Comparison of ENCODE assay signal across 8 cellular contexts in the genomic region with DNA sequence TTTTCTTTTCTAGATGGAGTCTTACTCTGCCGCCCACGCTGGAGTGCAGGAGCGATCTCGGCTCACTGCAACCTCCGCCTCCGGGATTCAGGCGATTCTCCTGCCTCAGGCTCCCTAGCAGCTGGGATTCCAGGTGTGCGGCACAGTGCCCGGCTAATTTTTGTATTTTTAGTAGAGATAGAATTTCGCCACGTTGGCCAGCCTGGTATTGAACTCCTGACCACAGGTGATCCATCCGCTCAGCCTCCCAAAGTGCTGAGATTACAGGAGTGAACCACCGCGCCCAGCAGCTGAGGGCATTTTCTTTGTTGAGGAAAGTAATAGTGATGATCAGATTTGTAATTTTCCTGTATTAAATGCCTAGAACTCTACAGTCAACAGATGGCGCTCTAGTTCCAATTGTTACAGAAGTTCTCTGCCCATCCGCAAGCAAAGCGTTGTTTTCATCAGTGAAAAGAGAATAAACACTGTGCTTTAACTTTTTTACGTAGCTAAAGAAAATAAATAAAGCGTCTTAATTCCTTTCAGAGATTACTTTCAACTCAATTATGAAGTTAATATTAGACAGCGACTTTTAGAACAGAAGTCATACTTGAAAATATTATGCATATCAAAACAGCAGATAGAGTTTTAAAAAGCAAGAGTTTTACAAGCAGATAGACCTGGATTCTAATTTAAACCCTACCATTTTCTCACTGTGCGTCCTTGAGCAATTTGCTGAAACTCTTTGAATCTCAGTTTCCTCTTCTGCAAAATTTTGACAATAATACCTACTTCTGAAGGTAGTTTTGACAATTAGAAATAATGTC.
DNase-seq lines count a peak whose midpoint lies in the region; ATAC-seq and TF ChIP-seq lines count a peak whose summit lies in the region.

No MANE protein-coding gene starts in this region.

- no peaks in the 10 kb centered on the region for H3K79me2 ChIP-seq in DOHH2 (ENCODE audit: control insufficient read depth, low read length)

- H3K36me3 ChIP-seq in DOHH2 (ENCODE audit: control insufficient read depth, low read length) (no peaks in the 10 kb centered on the region), lower lobe of right lung (no peaks in the 10 kb centered on the region), tibial artery (no peaks in the 10 kb centered on the region)

- H3K9me3 ChIP-seq in DOHH2 (ENCODE audit: control insufficient read depth, insufficient read depth, low read length) (no peaks in the 10 kb centered on the region), lower lobe of right lung (no peaks in the 10 kb centered on the region), tibial artery (no peaks in the 10 kb centered on the region)

- H4K20me1 ChIP-seq in DOHH2 (ENCODE audit: control insufficient read depth, insufficient read depth, low read depth, low read length): no peaks in the 10 kb centered on the region

- H3K4me3 ChIP-seq in DOHH2 (ENCODE audit: low read length) (no peak overlapping the region), dorsolateral prefrontal cortex (peak overlapping the region in 55 of 59 donors; percentile 2 to 63 (median 42)), lower lobe of right lung (no peak overlapping the region), tibial artery (no peak overlapping the region)

- no peak overlapping the region for H3K4me2 ChIP-seq in DOHH2 (ENCODE audit: low read length)

- no peaks in the 10 kb centered on the region for H3F3A ChIP-seq in DOHH2 (ENCODE audit: control insufficient read depth, insufficient read depth)

- no peaks in the 10 kb centered on the region for H3K9me2 ChIP-seq in DOHH2 (replicated peaks; ENCODE audit: control insufficient read depth, low read length)

- H3K27ac ChIP-seq in DOHH2 (ENCODE audit: low read depth, low read length) (no peak overlapping the region), dorsolateral prefrontal cortex (no peak overlapping the region), lower lobe of right lung (no peak overlapping the region), tibial artery (no peak overlapping the region)

- DNase-seq in NCI-H1417 (lab: John Stamatoyannopoulos, UW) (peak; percentile 63 to 91 (median 86)), dorsolateral prefrontal cortex (peak in 7 of 10 donors; percentile 14 to 43 (median 22)), lower lobe of right lung (no peak), tibial artery (no peak)

- peak; percentile 54 for ATAC-seq in GM21723 (IDR thresholded peaks at IDR 0.05; ENCODE audit: unreplicated experiment)
- peak; percentile 85 for ATAC-seq in SK-N-SH treated with all-trans-retinoic acid at 6 μM for 48 hours
- ATAC-seq in lower lobe of right lung: peak; percentile 64 to 71
- no peak for ATAC-seq in GM19328 (IDR thresholded peaks at IDR 0.05; ENCODE audit: unreplicated experiment)

- TF ChIP-seq CTCF in DOHH2 (IDR thresholded peaks at IDR 0.05; ENCODE audit: low read depth, low read length, poor library complexity, severe bottlenecking) (peak; percentile 82), dorsolateral prefrontal cortex (IDR thresholded peaks at IDR 0.05 in 54 of 56, conservative IDR thresholded peaks at IDR 0.05 in 2 of 56; ENCODE audit: low read depth in 1 of 56, partially characterized antibody in 56 of 56) (peak; percentile 60 to 92 (median 80)), lower lobe of right lung (IDR thresholded peaks at IDR 0.05) (peak; percentile 77), tibial artery (IDR thresholded peaks at IDR 0.05) (peak; percentile 47 to 58)

- H3K4me1 ChIP-seq in DOHH2 (ENCODE audit: control insufficient read depth, low read length): no peaks in the 10 kb centered on the region
- H3K4me1 ChIP-seq in lower lobe of right lung: peaks cover 14% of the 10 kb centered on the region
- H3K4me1 ChIP-seq in tibial artery: peaks cover 0 to 7% (median 2%) of the 10 kb centered on the region in 4 donors

- H3K27me3 ChIP-seq in DOHH2 (ENCODE audit: control insufficient read depth, low read length) (peaks cover 7% of the 10 kb centered on the region; the same call in 1 of the 2 replicates), dorsolateral prefrontal cortex (no peaks in the 10 kb centered on the region), lower lobe of right lung (ENCODE audit: low read depth) (no peaks in the 10 kb centered on the region), tibial artery (peaks cover 0 to 6% of the 10 kb centered on the region in 2 donors)

- intact Hi-C loops in dorsolateral prefrontal cortex (cut with DNase I) (loop anchor here (5.0 kb wide), 2 partner anchors 445 to 510 kb away; a partner anchor contains a TSS), lower lobe of right lung (cut with DNase I) (loop anchor here (5.0 kb wide), 1 partner anchor 510 kb away; a partner anchor contains a TSS), tibial artery (cut with DNase I; ENCODE audit: low total_unique reads) (no loop called here)

TF ChIP-seq in SK-N-SH treated with all-trans-retinoic acid at 6 μM for 48 hours, 23 proteins besides CTCF, POLR2A, EP300 and RAD21:
- TF ChIP-seq, protein P1, sequence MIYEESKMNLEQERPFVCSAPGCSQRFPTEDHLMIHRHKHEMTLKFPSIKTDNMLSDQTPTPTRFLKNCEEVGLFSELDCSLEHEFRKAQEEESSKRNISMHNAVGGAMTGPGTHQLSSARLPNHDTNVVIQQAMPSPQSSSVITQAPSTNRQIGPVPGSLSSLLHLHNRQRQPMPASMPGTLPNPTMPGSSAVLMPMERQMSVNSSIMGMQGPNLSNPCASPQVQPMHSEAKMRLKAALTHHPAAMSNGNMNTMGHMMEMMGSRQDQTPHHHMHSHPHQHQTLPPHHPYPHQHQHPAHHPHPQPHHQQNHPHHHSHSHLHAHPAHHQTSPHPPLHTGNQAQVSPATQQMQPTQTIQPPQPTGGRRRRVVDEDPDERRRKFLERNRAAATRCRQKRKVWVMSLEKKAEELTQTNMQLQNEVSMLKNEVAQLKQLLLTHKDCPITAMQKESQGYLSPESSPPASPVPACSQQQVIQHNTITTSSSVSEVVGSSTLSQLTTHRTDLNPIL (CRISPR knock-in tag; IDR thresholded peaks at IDR 0.05; ENCODE audit: low read depth): no peak
- TF ChIP-seq ZC3H10 (CRISPR knock-in tag; IDR thresholded peaks at IDR 0.05) (no peak), ZFP3 (CRISPR knock-in tag; IDR thresholded peaks at IDR 0.05) (no peak), TCF4 (CRISPR knock-in tag; IDR thresholded peaks at IDR 0.05; ENCODE audit: borderline replicate concordance) (no peak), ZFP30 (CRISPR knock-in tag; IDR thresholded peaks at IDR 0.05) (no peak), BACH2 (CRISPR knock-in tag; IDR thresholded peaks at IDR 0.05; ENCODE audit: borderline replicate concordance) (no peak), PPARA (CRISPR knock-in tag; IDR thresholded peaks at IDR 0.05; ENCODE audit: borderline replicate concordance) (no peak), GLIS3 (CRISPR knock-in tag; IDR thresholded peaks at IDR 0.05) (no peak)
- TF ChIP-seq, protein P2, sequence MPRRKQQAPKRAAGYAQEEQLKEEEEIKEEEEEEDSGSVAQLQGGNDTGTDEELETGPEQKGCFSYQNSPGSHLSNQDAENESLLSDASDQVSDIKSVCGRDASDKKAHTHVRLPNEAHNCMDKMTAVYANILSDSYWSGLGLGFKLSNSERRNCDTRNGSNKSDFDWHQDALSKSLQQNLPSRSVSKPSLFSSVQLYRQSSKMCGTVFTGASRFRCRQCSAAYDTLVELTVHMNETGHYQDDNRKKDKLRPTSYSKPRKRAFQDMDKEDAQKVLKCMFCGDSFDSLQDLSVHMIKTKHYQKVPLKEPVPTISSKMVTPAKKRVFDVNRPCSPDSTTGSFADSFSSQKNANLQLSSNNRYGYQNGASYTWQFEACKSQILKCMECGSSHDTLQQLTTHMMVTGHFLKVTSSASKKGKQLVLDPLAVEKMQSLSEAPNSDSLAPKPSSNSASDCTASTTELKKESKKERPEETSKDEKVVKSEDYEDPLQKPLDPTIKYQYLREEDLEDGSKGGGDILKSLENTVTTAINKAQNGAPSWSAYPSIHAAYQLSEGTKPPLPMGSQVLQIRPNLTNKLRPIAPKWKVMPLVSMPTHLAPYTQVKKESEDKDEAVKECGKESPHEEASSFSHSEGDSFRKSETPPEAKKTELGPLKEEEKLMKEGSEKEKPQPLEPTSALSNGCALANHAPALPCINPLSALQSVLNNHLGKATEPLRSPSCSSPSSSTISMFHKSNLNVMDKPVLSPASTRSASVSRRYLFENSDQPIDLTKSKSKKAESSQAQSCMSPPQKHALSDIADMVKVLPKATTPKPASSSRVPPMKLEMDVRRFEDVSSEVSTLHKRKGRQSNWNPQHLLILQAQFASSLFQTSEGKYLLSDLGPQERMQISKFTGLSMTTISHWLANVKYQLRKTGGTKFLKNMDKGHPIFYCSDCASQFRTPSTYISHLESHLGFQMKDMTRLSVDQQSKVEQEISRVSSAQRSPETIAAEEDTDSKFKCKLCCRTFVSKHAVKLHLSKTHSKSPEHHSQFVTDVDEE (CRISPR knock-in tag; IDR thresholded peaks at IDR 0.05): no peak
- TF ChIP-seq, protein P3, sequence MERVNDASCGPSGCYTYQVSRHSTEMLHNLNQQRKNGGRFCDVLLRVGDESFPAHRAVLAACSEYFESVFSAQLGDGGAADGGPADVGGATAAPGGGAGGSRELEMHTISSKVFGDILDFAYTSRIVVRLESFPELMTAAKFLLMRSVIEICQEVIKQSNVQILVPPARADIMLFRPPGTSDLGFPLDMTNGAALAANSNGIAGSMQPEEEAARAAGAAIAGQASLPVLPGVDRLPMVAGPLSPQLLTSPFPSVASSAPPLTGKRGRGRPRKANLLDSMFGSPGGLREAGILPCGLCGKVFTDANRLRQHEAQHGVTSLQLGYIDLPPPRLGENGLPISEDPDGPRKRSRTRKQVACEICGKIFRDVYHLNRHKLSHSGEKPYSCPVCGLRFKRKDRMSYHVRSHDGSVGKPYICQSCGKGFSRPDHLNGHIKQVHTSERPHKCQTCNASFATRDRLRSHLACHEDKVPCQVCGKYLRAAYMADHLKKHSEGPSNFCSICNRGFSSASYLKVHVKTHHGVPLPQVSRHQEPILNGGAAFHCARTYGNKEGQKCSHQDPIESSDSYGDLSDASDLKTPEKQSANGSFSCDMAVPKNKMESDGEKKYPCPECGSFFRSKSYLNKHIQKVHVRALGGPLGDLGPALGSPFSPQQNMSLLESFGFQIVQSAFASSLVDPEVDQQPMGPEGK (CRISPR knock-in tag; IDR thresholded peaks at IDR 0.05; ENCODE audit: borderline replicate concordance): no peak

Comparison
In these comparisons a context has a peak if more than half of its experiments do, and no peak if none do; other contexts are left out.
1. H3K4me3 ChIP-seq: peak in dorsolateral prefrontal cortex (55 of 59); none in DOHH2 (single experiment), lower lobe of right lung (single experiment) and tibial artery (0 of 2).
2. DNase-seq: peak in NCI-H1417 (3 of 3) and dorsolateral prefrontal cortex (7 of 10); none in lower lobe of right lung (single experiment) and tibial artery (0 of 2).
3. Peak in every context shown above with its lines, with median percentiles within 50 percentile points of each other: CTCF ChIP-seq.